8 cellular contexts compared by ENCODE assay signal in the genomic region with DNA sequence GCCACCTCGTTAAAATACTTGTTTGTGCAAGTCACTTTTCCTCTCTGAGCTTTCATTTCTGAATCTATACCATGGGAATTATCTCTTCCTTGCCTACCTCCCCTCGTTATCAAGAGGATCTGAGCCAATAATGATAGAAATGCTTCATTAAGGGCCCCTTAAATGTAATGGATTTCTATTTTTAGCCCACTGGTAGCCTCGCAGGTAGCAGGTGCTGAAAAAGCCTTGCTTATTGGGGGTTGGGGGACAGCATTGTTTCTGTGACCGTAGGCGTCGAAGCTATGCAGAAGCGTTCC. TPM values are rescaled to one million over a fixed set of nuclear protein-coding genes. Genes with fewer than 3 reads are reported as not detected.
DNase-seq lines count a peak whose midpoint lies in the region; ATAC-seq and TF ChIP-seq lines count a peak whose summit lies in the region.

No MANE protein-coding gene starts in this region.

- H3K27ac Mint-ChIP-seq in central memory CD8-positive, alpha-beta T cell (ENCODE audit: low read depth) = peak overlapping the region; percentile 95
- H3K27ac Mint-ChIP-seq in naive thymus-derived CD4-positive, alpha-beta T cell = peak overlapping the region in 4 of 9 donors; percentile 89 to 94 (median 92)

- intact Hi-C loops in naive thymus-derived CD4-positive, alpha-beta T cell (cut with micrococcal nuclease) = loop anchor here (5.0 to 10.0 kb wide), 4 partner anchors 89 to 1549 kb away; a partner anchor contains a TSS

- H3K4me3 ChIP-seq in AG09309 (ENCODE audit: control insufficient read depth, low read depth, low read length) (peak overlapping the region; percentile 48), HUES48 (ENCODE audit: low read depth, low read length) (peak overlapping the region; percentile 84)
- peak overlapping the region; percentile 87 for H3K4me3 ChIP-seq in naive thymus-derived CD4-positive, alpha-beta T cell (ENCODE audit: low read length)

- TF ChIP-seq CTCF in AG09309 (IDR thresholded peaks at IDR 0.05; ENCODE audit: control insufficient read depth, insufficient read depth, low read depth, low read length, missing control alignments) = no peak

- DNase-seq in AG09309 (ENCODE audit: low read depth) (no peak), DMS79 treated with DMSO at 0.1 percent for 48 hours (lab: John Stamatoyannopoulos, UW) (no peak), SK-N-DZ (ENCODE audit: low spot score) (no peak)
- no peak for DNase-seq in central memory CD8-positive, alpha-beta T cell (ENCODE audit: low spot score in 2 of 2)
- DNase-seq in naive thymus-derived CD4-positive, alpha-beta T cell = no peak

- POLR2A ChIA-PET in naive thymus-derived CD4-positive, alpha-beta T cell (lab: Charles Lee) = interaction anchor here (0.6 to 2.5 kb wide), 15 partner anchors 9 to 513 kb away, joined by 3 to 8 read pairs (median 4); a partner anchor contains a TSS

- CTCF ChIA-PET in naive thymus-derived CD4-positive, alpha-beta T cell (lab: Charles Lee) = interaction anchor here (0.9 kb wide), 1 partner anchor 253 kb away, joined by 6 read pairs; no protein-coding TSS in a partner anchor

- no peaks in the 10 kb centered on the region for H3K9me3 Mint-ChIP-seq in central memory CD8-positive, alpha-beta T cell
- peaks cover 0 to 5% (median 0%) of the 10 kb centered on the region in 11 donors for H3K9me3 Mint-ChIP-seq in naive thymus-derived CD4-positive, alpha-beta T cell

- peak overlapping the region; percentile 96 for H3K27ac ChIP-seq in HUES48 (ENCODE audit: low read depth, low read length)
- H3K27ac ChIP-seq in naive thymus-derived CD4-positive, alpha-beta T cell (ENCODE audit: low read depth, low read length) = no peak overlapping the region

- no peaks in the 10 kb centered on the region for H3K36me3 ChIP-seq in HUES48 (ENCODE audit: control insufficient read depth, insufficient read depth, low read length)
- peaks cover 0 to 11% (median 0%) of the 10 kb centered on the region in 3 experiments for H3K36me3 ChIP-seq in naive thymus-derived CD4-positive, alpha-beta T cell (ENCODE audit: control insufficient read depth in 2 of 3, insufficient read depth in 3 of 3, low read length in 3 of 3)

- peak overlapping the region; percentile 94 for H3K4me3 Mint-ChIP-seq in central memory CD8-positive, alpha-beta T cell
- peak overlapping the region; percentile 89 to 97 (median 94) for H3K4me3 Mint-ChIP-seq in naive thymus-derived CD4-positive, alpha-beta T cell

- H3K36me3 Mint-ChIP-seq in central memory CD8-positive, alpha-beta T cell (ENCODE audit: insufficient read depth) = peaks cover 12% of the 10 kb centered on the region
- peaks cover 0 to 7% (median 0%) of the 10 kb centered on the region in 5 donors for H3K36me3 Mint-ChIP-seq in naive thymus-derived CD4-positive, alpha-beta T cell

- no peaks in the 10 kb centered on the region for H3K9me3 ChIP-seq in HUES48 (ENCODE audit: control insufficient read depth, insufficient read depth, low read length)
- no peaks in the 10 kb centered on the region for H3K9me3 ChIP-seq in naive thymus-derived CD4-positive, alpha-beta T cell (ENCODE audit: control insufficient read depth in 2 of 3, low read length in 3 of 3)

- H3K27me3 ChIP-seq in HUES48 (ENCODE audit: control insufficient read depth, insufficient read depth, low read length) = peaks cover 8% of the 10 kb centered on the region
- no peaks in the 10 kb centered on the region for H3K27me3 ChIP-seq in naive thymus-derived CD4-positive, alpha-beta T cell (ENCODE audit: control insufficient read depth in 2 of 2, insufficient read depth in 2 of 2, low read length in 2 of 2)

- ATAC-seq in central memory CD8-positive, alpha-beta T cell (replicated peaks; ENCODE audit: extremely low read depth, poor library complexity, severe bottlenecking) = no peak
- peak; percentile 0 for ATAC-seq in naive thymus-derived CD4-positive, alpha-beta T cell
- ATAC-seq in HG02588 (IDR thresholded peaks at IDR 0.05; ENCODE audit: unreplicated experiment) = no peak
- no peak for ATAC-seq in HG02610 (IDR thresholded peaks at IDR 0.05; ENCODE audit: unreplicated experiment)

- peaks cover 38% of the 10 kb centered on the region for H3K4me1 ChIP-seq in HUES48 (ENCODE audit: control insufficient read depth, insufficient read depth, low read length)
- peaks cover 21 to 34% of the 10 kb centered on the region in 2 donors for H3K4me1 ChIP-seq in naive thymus-derived CD4-positive, alpha-beta T cell (ENCODE audit: control insufficient read depth in 2 of 2, insufficient read depth in 2 of 2, low read length in 2 of 2)

- peaks cover 6% of the 10 kb centered on the region for H3K27me3 Mint-ChIP-seq in central memory CD8-positive, alpha-beta T cell
- H3K27me3 Mint-ChIP-seq in naive thymus-derived CD4-positive, alpha-beta T cell = peaks cover 0 to 18% (median 2%) of the 10 kb centered on the region in 5 donors

- H3K9ac ChIP-seq in HUES48 (ENCODE audit: low read depth, low read length) = no peak overlapping the region

- H3K4me1 Mint-ChIP-seq in central memory CD8-positive, alpha-beta T cell = peaks cover 36% of the 10 kb centered on the region
- peaks cover 27 to 46% (median 36%) of the 10 kb centered on the region in 7 donors for H3K4me1 Mint-ChIP-seq in naive thymus-derived CD4-positive, alpha-beta T cell

RNA-seq across cellular contexts. Expression of a gene that starts 0.5 kb away (rescaled TPM):
- 100 to 1,000 TPM in 1 of 5 experiments, 10 to 100 TPM in 4; 41.3 to 103 (median 90.9) TPM for total RNA-seq in naive thymus-derived CD4-positive, alpha-beta T cell
- 100 to 1,000 TPM; 154 to 155 TPM for polyA plus RNA-seq in naive thymus-derived CD4-positive, alpha-beta T cell
- polyA plus RNA-seq in SK-N-DZ (2014; cell fraction: cytosol; rRNA removed) = 10.4 and 14.7 TPM in 2 replicates
- polyA plus RNA-seq in SK-N-DZ (2014; cell fraction: nucleus; rRNA removed) = 8.6 and 18.4 TPM in 2 replicates
